ENCODE assay signal across 1 cellular context in genomic region chr2:241609859-241610793, GRCh38.
TF ChIP-seq lines count a peak whose summit lies in the region.

No MANE protein-coding gene starts in this region.

TF ChIP-seq in HEK293, 187 proteins besides CTCF, POLR2A, EP300 and RAD21 (continued from another document and continues in another):
- TF ChIP-seq ZNF362 (tag by site-specific recombination; IDR thresholded peaks at IDR 0.05) (no peak), MZF1 (tag by site-specific recombination; IDR thresholded peaks at IDR 0.05; ENCODE audit: borderline replicate concordance) (no peak), ZNF211 (tag by site-specific recombination; IDR thresholded peaks at IDR 0.05; ENCODE audit: low read depth) (no peak), ZNF558 (tag by site-specific recombination; IDR thresholded peaks at IDR 0.05) (no peak), ELK4 (IDR thresholded peaks at IDR 0.05; ENCODE audit: borderline replicate concordance, low read depth, low read length) (peak; percentile 83; the same call in 1 of the 2 replicates), KLF8 (tag by site-specific recombination; IDR thresholded peaks at IDR 0.05) (no peak), ZFP69B (tag by site-specific recombination; IDR thresholded peaks at IDR 0.05) (no peak), ZNF18 (tag by site-specific recombination; IDR thresholded peaks at IDR 0.05) (no peak), ZNF10 (tag by site-specific recombination; IDR thresholded peaks at IDR 0.05) (0 out of 2 replicates have a peak, but pooled peaks have one; percentile 19), ZNF610 (tag by site-specific recombination; IDR thresholded peaks at IDR 0.05; ENCODE audit: borderline replicate concordance) (peak; percentile 88), ZNF354C (tag by site-specific recombination; IDR thresholded peaks at IDR 0.05; ENCODE audit: borderline replicate concordance, low read depth) (no peak), TRIM28 (IDR thresholded peaks at IDR 0.05; ENCODE audit: borderline replicate concordance, low read length) (no peak), ZNF16 (tag by site-specific recombination; IDR thresholded peaks at IDR 0.05; ENCODE audit: low read depth) (no peak), ZNF398 (tag by site-specific recombination; IDR thresholded peaks at IDR 0.05) (no peak), PRDM10 (tag by site-specific recombination; IDR thresholded peaks at IDR 0.05) (peak; percentile 20; the same call in 1 of the 2 replicates), ZBTB44 (tag by site-specific recombination; IDR thresholded peaks at IDR 0.05) (no peak), ZNF629 (tag by site-specific recombination; IDR thresholded peaks at IDR 0.05) (no peak), ZNF791 (tag by site-specific recombination; IDR thresholded peaks at IDR 0.05) (no peak), ZFP3 (tag by site-specific recombination; IDR thresholded peaks at IDR 0.05; ENCODE audit: low read depth) (no peak), ZBTB26 (tag by site-specific recombination; optimal IDR thresholded peaks at IDR 0.05) (peak; percentile 85), ZBTB8A (tag by site-specific recombination; IDR thresholded peaks at IDR 0.05) (peak; percentile 98), ZXDB (tag by site-specific recombination; IDR thresholded peaks at IDR 0.05) (0 out of 2 replicates have a peak, but pooled peaks have one; percentile 12), GLIS1 (tag by site-specific recombination; IDR thresholded peaks at IDR 0.05) (peak; percentile 84), ZNF501 (tag by site-specific recombination; IDR thresholded peaks at IDR 0.05) (no peak), PBX3 (CRISPR knock-in tag; IDR thresholded peaks at IDR 0.05) (no peak), HOXD13 (CRISPR knock-in tag; IDR thresholded peaks at IDR 0.05; ENCODE audit: borderline replicate concordance) (no peak), ZNF747 (tag by site-specific recombination; IDR thresholded peaks at IDR 0.05) (no peak), ZNF704 (tag by site-specific recombination; IDR thresholded peaks at IDR 0.05) (no peak), REPIN1 (tag by site-specific recombination; IDR thresholded peaks at IDR 0.05; ENCODE audit: low read depth) (no peak), ZNF140 (tag by site-specific recombination; IDR thresholded peaks at IDR 0.05) (no peak), ZNF555 (tag by site-specific recombination; conservative IDR thresholded peaks at IDR 0.05) (no peak), ZNF76 (tag by site-specific recombination; IDR thresholded peaks at IDR 0.05; ENCODE audit: borderline replicate concordance, low read depth) (no peak), PRDM4 (tag by site-specific recombination; IDR thresholded peaks at IDR 0.05) (no peak), ZNF2 (tag by site-specific recombination; IDR thresholded peaks at IDR 0.05) (no peak), OVOL3 (tag by site-specific recombination; IDR thresholded peaks at IDR 0.05) (no peak), ZBTB49 (tag by site-specific recombination; IDR thresholded peaks at IDR 0.05; ENCODE audit: low read depth) (no peak), ZNF560 (tag by site-specific recombination; IDR thresholded peaks at IDR 0.05; ENCODE audit: borderline replicate concordance) (no peak)
